Comparison of ENCODE assay signal across 8 cellular contexts in the genomic region with DNA sequence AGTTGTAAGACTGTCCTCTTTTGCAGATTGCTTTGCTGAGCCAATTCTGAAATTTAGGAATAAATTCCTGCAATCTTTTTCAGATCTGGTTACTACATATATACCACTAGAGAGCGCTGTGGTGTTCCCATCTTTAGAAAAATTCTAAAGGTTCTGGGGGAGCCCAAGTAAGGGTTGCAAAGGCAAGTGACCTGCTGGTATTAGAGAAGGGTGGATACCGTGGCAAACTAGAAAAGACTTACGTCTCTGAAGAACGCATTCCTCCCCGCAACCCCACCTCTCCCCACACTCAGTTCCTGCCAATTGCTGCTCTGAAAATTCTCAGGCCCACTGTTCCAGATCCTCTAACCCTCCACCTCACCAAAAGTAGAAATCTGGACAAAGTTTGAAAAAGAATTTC. TPM values are rescaled to one million over a fixed set of nuclear protein-coding genes. Genes with fewer than 3 reads are reported as not detected.
DNase-seq lines count a peak whose midpoint lies in the region; ATAC-seq and TF ChIP-seq lines count a peak whose summit lies in the region.

No MANE protein-coding gene starts in this region.

- H3K9me3 Mint-ChIP-seq in activated naive CD8-positive, alpha-beta T cell treated with anti-CD3 and anti-CD28 coated beads, Interleukin-2, amount 50 U/mL, for 24 hours, result no peaks in the 10 kb centered on the region
- no peaks in the 10 kb centered on the region for H3K9me3 Mint-ChIP-seq in activated naive CD8-positive, alpha-beta T cell treated with anti-CD3 and anti-CD28 coated beads for 36 hours
- no peaks in the 10 kb centered on the region for H3K9me3 Mint-ChIP-seq in HFFc6

- intact Hi-C loops in esophagus squamous epithelium (cut with DNase I), result no loop called here
- intact Hi-C loops in prostate gland (cut with DNase I), result no loop called here

- H3K27ac ChIP-seq in RWPE2 (ENCODE audit: poor library complexity, severe bottlenecking), result no peak overlapping the region
- no peak overlapping the region for H3K27ac ChIP-seq in esophagus squamous epithelium
- H3K27ac ChIP-seq in prostate gland, result no peak overlapping the region

- no peak overlapping the region for H3K27ac Mint-ChIP-seq in activated naive CD8-positive, alpha-beta T cell treated with anti-CD3 and anti-CD28 coated beads, Interleukin-2, amount 50 U/mL, for 24 hours
- H3K27ac Mint-ChIP-seq in activated naive CD8-positive, alpha-beta T cell treated with anti-CD3 and anti-CD28 coated beads for 36 hours, result no peak overlapping the region
- no peak overlapping the region for H3K27ac Mint-ChIP-seq in HFFc6

- no peak overlapping the region for H3K4me3 ChIP-seq in RWPE2 (ENCODE audit: severe bottlenecking)
- no peak overlapping the region for H3K4me3 ChIP-seq in esophagus squamous epithelium
- no peak overlapping the region for H3K4me3 ChIP-seq in prostate gland

- no peak for TF ChIP-seq POLR2A in esophagus squamous epithelium (IDR thresholded peaks at IDR 0.05)
- TF ChIP-seq POLR2A in prostate gland (IDR thresholded peaks at IDR 0.05), result no peak

- TF ChIP-seq CTCF in HFFc6 (IDR thresholded peaks at IDR 0.05) (peak; percentile 87), RWPE2 (IDR thresholded peaks at IDR 0.05; ENCODE audit: poor library complexity, severe bottlenecking) (peak; percentile 65), esophagus squamous epithelium (IDR thresholded peaks at IDR 0.05) (peak in 5 of 6 experiments; percentile 7 to 59 (median 47)), prostate gland (IDR thresholded peaks at IDR 0.05) (peak in 3 of 4 experiments; percentile 27 to 38 (median 31))

- H3K36me3 Mint-ChIP-seq in activated naive CD8-positive, alpha-beta T cell treated with anti-CD3 and anti-CD28 coated beads, Interleukin-2, amount 50 U/mL, for 24 hours (ENCODE audit: low read depth), result no peaks in the 10 kb centered on the region
- no peaks in the 10 kb centered on the region for H3K36me3 Mint-ChIP-seq in activated naive CD8-positive, alpha-beta T cell treated with anti-CD3 and anti-CD28 coated beads for 36 hours
- H3K36me3 Mint-ChIP-seq in HFFc6 (ENCODE audit: low read depth), result no peaks in the 10 kb centered on the region

- no peaks in the 10 kb centered on the region for H3K4me1 Mint-ChIP-seq in activated naive CD8-positive, alpha-beta T cell treated with anti-CD3 and anti-CD28 coated beads, Interleukin-2, amount 50 U/mL, for 24 hours
- H3K4me1 Mint-ChIP-seq in activated naive CD8-positive, alpha-beta T cell treated with anti-CD3 and anti-CD28 coated beads for 36 hours, result no peaks in the 10 kb centered on the region
- peaks cover 38% of the 10 kb centered on the region for H3K4me1 Mint-ChIP-seq in HFFc6 (ENCODE audit: low read depth)

- H3K36me3 ChIP-seq in RWPE2 (ENCODE audit: low read depth) (no peaks in the 10 kb centered on the region), esophagus squamous epithelium (no peaks in the 10 kb centered on the region), prostate gland (no peaks in the 10 kb centered on the region)

- no peaks in the 10 kb centered on the region for H3K9me3 ChIP-seq in RWPE2 (ENCODE audit: severe bottlenecking)
- H3K9me3 ChIP-seq in esophagus squamous epithelium, result no peaks in the 10 kb centered on the region
- no peaks in the 10 kb centered on the region for H3K9me3 ChIP-seq in prostate gland

- H3K4me3 Mint-ChIP-seq in activated naive CD8-positive, alpha-beta T cell treated with anti-CD3 and anti-CD28 coated beads, Interleukin-2, amount 50 U/mL, for 24 hours, result no peak overlapping the region
- no peak overlapping the region for H3K4me3 Mint-ChIP-seq in activated naive CD8-positive, alpha-beta T cell treated with anti-CD3 and anti-CD28 coated beads for 36 hours
- H3K4me3 Mint-ChIP-seq in HFFc6, result no peak overlapping the region

- H3K27me3 ChIP-seq in RWPE2 (ENCODE audit: insufficient read depth, poor library complexity, severe bottlenecking), result no peaks in the 10 kb centered on the region
- H3K27me3 ChIP-seq in esophagus squamous epithelium, result no peaks in the 10 kb centered on the region
- H3K27me3 ChIP-seq in prostate gland (replicated peaks; ENCODE audit: insufficient read depth), result no peaks in the 10 kb centered on the region

- DNase-seq in activated naive CD8-positive, alpha-beta T cell treated with anti-CD3 and anti-CD28 coated beads, Interleukin-2, amount 50 U/mL, for 24 hours, result peak; percentile 3
- no peak for DNase-seq in activated naive CD8-positive, alpha-beta T cell treated with anti-CD3 and anti-CD28 coated beads for 36 hours
- peak; percentile 39 for DNase-seq in HFFc6
- DNase-seq in RWPE2 (ENCODE audit: low spot score), result no peak
- DNase-seq in esophagus squamous epithelium (lab: John Stamatoyannopoulos, UW), result no peak
- no peak for DNase-seq in prostate gland (ENCODE audit: low spot score)
- no peak for DNase-seq in effector CD8-positive, alpha-beta T cell (lab: John Stamatoyannopoulos, UW)

- WGBS in esophagus squamous epithelium, 2 donors, result 48 to 58% methylated on average over 5 of the region's 5 CpGs
- 67% methylated on average over 5 of the region's 5 CpGs for WGBS in prostate gland

- ATAC-seq in activated naive CD8-positive, alpha-beta T cell treated with anti-CD3 and anti-CD28 coated beads, Interleukin-2, amount 50 U/mL, for 24 hours, result peak; percentile 49
- ATAC-seq in RWPE2 (ENCODE audit: low read depth) (no peak), GM21786 (IDR thresholded peaks at IDR 0.05; ENCODE audit: unreplicated experiment) (no peak)

- no peaks in the 10 kb centered on the region for H3K27me3 Mint-ChIP-seq in activated naive CD8-positive, alpha-beta T cell treated with anti-CD3 and anti-CD28 coated beads, Interleukin-2, amount 50 U/mL, for 24 hours
- no peaks in the 10 kb centered on the region for H3K27me3 Mint-ChIP-seq in activated naive CD8-positive, alpha-beta T cell treated with anti-CD3 and anti-CD28 coated beads for 36 hours
- no peaks in the 10 kb centered on the region; the same call in 1 of the 2 replicates for H3K27me3 Mint-ChIP-seq in HFFc6 (ENCODE audit: insufficient read depth)

- H3K4me1 ChIP-seq in RWPE2 (ENCODE audit: insufficient read depth, poor library complexity, severe bottlenecking) (peaks cover 16% of the 10 kb centered on the region), esophagus squamous epithelium (peaks cover 9 to 21% (median 13%) of the 10 kb centered on the region in 3 donors), prostate gland (replicated peaks) (no peaks in the 10 kb centered on the region)

RNA-seq across cellular contexts. Expression of a gene that starts 48.5 kb away (rescaled TPM):
- total RNA-seq in activated naive CD8-positive, alpha-beta T cell treated with anti-CD3 and anti-CD28 coated beads for 36 hours, result under 1 TPM; 0.50 to 0.87 TPM
- 1 to 10 TPM in 1 of 6 experiments, under 1 TPM in 4, not detected in 1; 0.40 to 1.2 (median 0.59) TPM for total RNA-seq in HFFc6 (2021; fragmentation: NEBNext Ultra II Directional; extraction: Animal tissue kit (Norgen Biotek cat#: 25700))
- total RNA-seq in esophagus squamous epithelium (under 1 TPM in 2 of 4 donors, not detected in 2; 0.67 to 0.76 TPM), prostate gland (1 to 10 TPM in 1 of 2 donors, under 1 TPM in 1; 0.96 to 4.1 TPM)

Comparison
In these comparisons a context has a peak if more than half of its experiments do, and no peak if none do; other contexts are left out.
1. DNase-seq: peak in activated naive CD8-positive, alpha-beta T cell treated with anti-CD3 and anti-CD28 coated beads, Interleukin-2, amount 50 U/mL, for 24 hours (single experiment) and HFFc6 (single experiment); none in activated naive CD8-positive, alpha-beta T cell treated with anti-CD3 and anti-CD28 coated beads for 36 hours (single experiment), RWPE2 (single experiment), esophagus squamous epithelium (single experiment), prostate gland (single experiment) and effector CD8-positive, alpha-beta T cell (single experiment).
2. CTCF ChIP-seq: peak in every context shown above with its lines; median percentile 87 in HFFc6; 65 in RWPE2; 47 in esophagus squamous epithelium; 31 in prostate gland.